5 cellular contexts compared by ENCODE assay signal in the genomic region with DNA sequence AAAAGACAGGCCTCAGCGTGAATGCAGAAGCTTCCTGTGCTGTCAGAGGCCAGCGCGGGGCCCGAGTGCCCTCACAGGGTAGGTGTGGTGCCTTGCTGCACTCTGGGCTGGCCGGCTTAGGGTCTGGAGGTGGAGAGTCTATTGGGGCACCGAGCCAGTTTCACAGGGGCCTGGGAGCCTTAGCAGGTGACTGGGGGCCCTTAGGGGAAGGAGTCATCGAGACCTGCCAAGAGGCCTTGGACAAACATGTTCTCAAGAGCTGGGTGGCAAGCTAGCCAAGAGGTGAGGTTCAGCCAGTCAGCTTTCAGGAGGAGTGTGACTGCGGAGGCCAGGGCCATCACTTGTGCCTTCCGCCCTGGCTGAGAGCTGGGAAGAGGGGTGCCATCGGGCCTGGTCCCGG. TPM values are rescaled to one million over a fixed set of nuclear protein-coding genes. Genes with fewer than 3 reads are reported as not detected.
"Had no signal": no experiment of that assay in that cellular context is flagged by ENCODE, and none has a peak within 500 bp of the region (broad histone marks: within the 10 kb centered on the region; RNA-seq: fewer than 3 reads in every experiment).

No MANE protein-coding gene starts in this region.

RNA-seq across cellular contexts. Expression of a gene that starts 3.6 kb away (rescaled TPM):
- total RNA-seq: PC-3, SJCRH30, SK-MEL-5 had no signal

RNA-seq across cellular contexts. Expression of a gene that starts 26.1 kb away (rescaled TPM):
- total RNA-seq: K562, Right ventricle myocardium inferior, SJCRH30, SK-MEL-5 had no signal
- polyA plus RNA-seq: K562 had no signal
